In genomic region chr6:70479236-70479635, GRCh38 we compare ENCODE assay signal across 18 cellular contexts.
A peak's percentile ranks its signal among the peaks of the same experiment; 100 is the strongest.
DNase-seq lines count a peak whose midpoint lies in the region; ATAC-seq and TF ChIP-seq lines count a peak whose summit lies in the region.
"Had no signal": no experiment of that assay in that cellular context is flagged by ENCODE, and none has a peak within 500 bp of the region (broad histone marks: within the 10 kb centered on the region; RNA-seq: fewer than 3 reads in every experiment).

No MANE protein-coding gene starts in this region.

- peaks cover 3% of the 10 kb centered on the region for H3K36me3 Mint-ChIP-seq in T-helper 17 cell (ENCODE audit: low read depth)

- no peak for TF ChIP-seq CTCF in foreskin fibroblast (IDR thresholded peaks at IDR 0.05; ENCODE audit: low read depth, low read length)

- H3K4me3 ChIP-seq in foreskin fibroblast (ENCODE audit: low read depth in 1 of 2, low read length in 2 of 2), result no peak overlapping the region
- H3K4me3 ChIP-seq: A549, SJSA1, vagina had no signal

- H3K27me3 Mint-ChIP-seq in T-helper 17 cell, result no peaks in the 10 kb centered on the region
- H3K27me3 Mint-ChIP-seq: activated B cell treated with CpG ODN at 0.5 μM for 24 hours had no signal

- H3K4me1 Mint-ChIP-seq in T-helper 17 cell, result no peaks in the 10 kb centered on the region
- H3K4me1 Mint-ChIP-seq: activated B cell treated with CpG ODN at 0.5 μM for 24 hours had no signal

- ATAC-seq in left ventricle myocardium superior (peak; percentile 12), Right ventricle myocardium inferior (no peak), T-helper 17 cell (no peak), HG03439 (IDR thresholded peaks at IDR 0.05; ENCODE audit: unreplicated experiment) (no peak)
- ATAC-seq: A549, left lobe of liver had no signal

- no peak overlapping the region for H3K27ac Mint-ChIP-seq in T-helper 17 cell
- H3K27ac Mint-ChIP-seq: activated B cell treated with CpG ODN at 0.5 μM for 24 hours had no signal

- intact Hi-C loops in left ventricle myocardium superior (cut with micrococcal nuclease), result no loop called here
- intact Hi-C loops in Right ventricle myocardium inferior (cut with DNase I), result no loop called here

- DNase-seq in left ventricle myocardium superior, result no peak
- DNase-seq in Right ventricle myocardium inferior (ENCODE audit: missing footprints), result no peak
- DNase-seq in amniotic epithelial cell (ENCODE audit: low read depth), result peak; percentile 80
- peak; percentile 35 for DNase-seq in glomerular visceral epithelial cell (ENCODE audit: extremely low spot score)
- peak; percentile 9 for DNase-seq in stromal cell of bone marrow (ENCODE audit: low read depth)
- no peak for DNase-seq in foreskin fibroblast
- DNase-seq in T-helper 17 cell, result no peak
- DNase-seq: activated B cell treated with CpG ODN at 0.5 μM for 24 hours; activated CD8-positive, alpha-beta memory T cell treated with anti-CD3 and anti-CD28 coated beads, Interleukin-2, amount 50 U/mL, for 48 hours; Caco-2; glutamatergic neuron; NCI-H526 had no signal

- H3K9me3 ChIP-seq in T-helper 17 cell (ENCODE audit: control insufficient read depth, low read length, poor library complexity, severe bottlenecking), result no peaks in the 10 kb centered on the region
- H3K9me3 ChIP-seq: A549, Caco-2, neutrophil, SJSA1, vagina had no signal

- H3K4me3 Mint-ChIP-seq in T-helper 17 cell, result no peak overlapping the region
- H3K4me3 Mint-ChIP-seq: activated B cell treated with CpG ODN at 0.5 μM for 24 hours had no signal

Comparison
In these comparisons a context has a peak if more than half of its experiments do, and no peak if none do; other contexts are left out.
1. DNase-seq: peak in amniotic epithelial cell (single experiment), glomerular visceral epithelial cell (single experiment) and stromal cell of bone marrow (single experiment); none in left ventricle myocardium superior (single experiment), Right ventricle myocardium inferior (single experiment), foreskin fibroblast (0 of 2) and T-helper 17 cell (0 of 3).